Comparison of ENCODE assay signal across 19 cellular contexts in genomic region chr2:78707776-78708386, GRCh38.
DNase-seq lines count a peak whose midpoint lies in the region; TF ChIP-seq lines count a peak whose summit lies in the region.
"Had no signal": no experiment of that assay in that cellular context is flagged by ENCODE, and none has a peak within 500 bp of the region (broad histone marks: within the 10 kb centered on the region; RNA-seq: fewer than 3 reads in every experiment).

No MANE protein-coding gene starts in this region.

- POLR2A ChIA-PET in SK-N-SH (lab: Yijun Ruan, JAX): no interaction called here

- H3F3A ChIP-seq in SK-N-SH (replicated peaks; ENCODE audit: insufficient read depth): no peaks in the 10 kb centered on the region

- no peaks in the 10 kb centered on the region for H3K9me2 ChIP-seq in SK-N-SH

- CTCF ChIA-PET in SK-N-SH (lab: Yijun Ruan, JAX): no interaction called here

- no peaks in the 10 kb centered on the region for H3K9me3 Mint-ChIP-seq in progenitor cell of endocrine pancreas (ENCODE audit: low read depth)

- H3K4me3 ChIP-seq in SK-N-MC (0 out of 2 replicates have a peak overlapping the region, but pooled peaks have one; percentile 12), SK-N-SH (ENCODE audit: low read depth in 2 of 2, low read length in 1 of 2) (no peak overlapping the region)
- H3K4me3 ChIP-seq: SJSA1 had no signal

- H3K4me1 ChIP-seq in SK-N-SH (ENCODE audit: control insufficient read depth in 1 of 2, insufficient read depth in 2 of 2, low read depth in 1 of 2, low read length in 1 of 2): no peaks in the 10 kb centered on the region
- H3K4me1 ChIP-seq: SJSA1 had no signal

- no peaks in the 10 kb centered on the region for H4K20me1 ChIP-seq in SK-N-SH (ENCODE audit: insufficient read depth)

- H3K79me2 ChIP-seq in SK-N-SH (ENCODE audit: insufficient read depth): no peaks in the 10 kb centered on the region

- H3K27ac ChIP-seq in SK-N-MC (peak overlapping the region; percentile 90), SK-N-SH (ENCODE audit: low read depth in 2 of 2, low read length in 1 of 2) (no peak overlapping the region)
- H3K27ac ChIP-seq: 22Rv1, HL-60, SJSA1 had no signal

- H2AFZ ChIP-seq in SK-N-SH (ENCODE audit: low read depth): no peak overlapping the region

- no peak overlapping the region for H3K4me2 ChIP-seq in SK-N-SH

- no peaks in the 10 kb centered on the region for H3K27me3 ChIP-seq in SK-N-SH (ENCODE audit: insufficient read depth)
- H3K27me3 ChIP-seq: BE2C, SJSA1 had no signal

- no peaks in the 10 kb centered on the region for H3K27me3 Mint-ChIP-seq in progenitor cell of endocrine pancreas
- H3K27me3 Mint-ChIP-seq: CD4-positive, CD25-positive, alpha-beta regulatory T cell had no signal

- TF ChIP-seq RAD21 in SK-N-SH (IDR thresholded peaks at IDR 0.05; ENCODE audit: low read length): no peak

- H3K36me3 Mint-ChIP-seq in progenitor cell of endocrine pancreas (ENCODE audit: insufficient read depth): no peaks in the 10 kb centered on the region
- H3K36me3 Mint-ChIP-seq: CD4-positive, CD25-positive, alpha-beta regulatory T cell had no signal

- H3K27ac Mint-ChIP-seq in progenitor cell of endocrine pancreas: peak overlapping the region; percentile 7

- peak; percentile 6 for DNase-seq in DMS53 (lab: John Stamatoyannopoulos, UW)
- no peak for DNase-seq in DMS53 treated with DMSO at 0.1 percent for 48 hours (lab: John Stamatoyannopoulos, UW; ENCODE audit: unreplicated experiment)
- DNase-seq in MV-4-11 (lab: John Stamatoyannopoulos, UW): peak; percentile 20
- no peak for DNase-seq in SK-N-MC (ENCODE audit: low read depth, low spot score)
- no peak for DNase-seq in progenitor cell of endocrine pancreas (ENCODE audit: low spot score, unreplicated experiment)
- DNase-seq in hypothalamus (lab: John Stamatoyannopoulos, UW): no peak
- no peak for DNase-seq in DMS79 (lab: John Stamatoyannopoulos, UW)
- no peak for DNase-seq in SK-N-SH
- DNase-seq: BE2C; CD4-positive, CD25-positive, alpha-beta regulatory T cell; COR-L47; DMS 273 treated with DMSO at 0.1 percent for 48 hours; GF-D8; HCEC 1CT; NCI-H187; NCI-H69 had no signal

- TF ChIP-seq EP300 in SK-N-SH (IDR thresholded peaks at IDR 0.05; ENCODE audit: borderline replicate concordance in 1 of 2, low read depth in 1 of 2, low read length in 1 of 2): no peak

- no peaks in the 10 kb centered on the region for H3K4me1 Mint-ChIP-seq in progenitor cell of endocrine pancreas (ENCODE audit: low read depth)
- H3K4me1 Mint-ChIP-seq: CD4-positive, CD25-positive, alpha-beta regulatory T cell had no signal

- H3K9ac ChIP-seq in SK-N-MC (ENCODE audit: insufficient read length) (no peak overlapping the region), SK-N-SH (no peak overlapping the region)

- H3K9me3 ChIP-seq in SK-N-MC (ENCODE audit: low read depth, low read length) (peaks cover 2% of the 10 kb centered on the region; the same call in 1 of the 2 replicates), SK-N-SH (no peaks in the 10 kb centered on the region)
- H3K9me3 ChIP-seq: BE2C had no signal

- TF ChIP-seq CTCF in progenitor cell of endocrine pancreas (IDR thresholded peaks at IDR 0.05; ENCODE audit: unreplicated experiment): no peak
- TF ChIP-seq CTCF in SK-N-SH (IDR thresholded peaks at IDR 0.05): no peak

- no peak overlapping the region for H3K4me3 Mint-ChIP-seq in progenitor cell of endocrine pancreas (ENCODE audit: low read depth)
- H3K4me3 Mint-ChIP-seq: CD4-positive, CD25-positive, alpha-beta regulatory T cell had no signal

- H3K36me3 ChIP-seq in SK-N-MC (ENCODE audit: insufficient read depth, low read length): peaks cover 10% of the 10 kb centered on the region
- H3K36me3 ChIP-seq in SK-N-SH (replicated peaks in 1 of 2; ENCODE audit: control insufficient read depth in 1 of 2, insufficient read depth in 2 of 2, low read length in 1 of 2): no peaks in the 10 kb centered on the region
- H3K36me3 ChIP-seq: BE2C, SJSA1 had no signal

TF ChIP-seq in SK-N-SH, 30 proteins besides CTCF, POLR2A, EP300 and RAD21:
- TF ChIP-seq MEF2A (IDR thresholded peaks at IDR 0.05; ENCODE audit: borderline replicate concordance, low read depth) (no peak), MAX (IDR thresholded peaks at IDR 0.05; ENCODE audit: low read depth) (no peak), PBX3 (IDR thresholded peaks at IDR 0.05) (no peak), IRF3 (IDR thresholded peaks at IDR 0.05; ENCODE audit: low read depth, low read length) (no peak), YY1 (IDR thresholded peaks at IDR 0.05; ENCODE audit: low read depth) (no peak), RXRA (IDR thresholded peaks at IDR 0.05; ENCODE audit: borderline replicate concordance, low read depth) (no peak)

Comparison
In these comparisons a context has a peak if more than half of its experiments do, and no peak if none do; other contexts are left out.
1. DNase-seq: peak in DMS53 (single experiment) and MV-4-11 (single experiment); none in DMS53 treated with DMSO at 0.1 percent for 48 hours (single experiment), SK-N-MC (single experiment), progenitor cell of endocrine pancreas (single experiment), hypothalamus (0 of 51), DMS79 (single experiment) and SK-N-SH (single experiment).